Comparison of ENCODE assay signal across 11 cellular contexts in genomic region chr4:181957088-181957487, GRCh38.
DNase-seq lines count a peak whose midpoint lies in the region; ATAC-seq and TF ChIP-seq lines count a peak whose summit lies in the region.
"Had no signal": no experiment of that assay in that cellular context is flagged by ENCODE, and none has a peak within 500 bp of the region (broad histone marks: within the 10 kb centered on the region; RNA-seq: fewer than 3 reads in every experiment).

No MANE protein-coding gene starts in this region.

- H3K79me1 ChIP-seq in H9 (ENCODE audit: insufficient read depth, low read depth, low read length, poor library complexity, severe bottlenecking) = no peaks in the 10 kb centered on the region

- no peak overlapping the region for H3K4me3 Mint-ChIP-seq in H9
- H3K4me3 Mint-ChIP-seq: activated CD8-positive, alpha-beta T cell treated with anti-CD3 and anti-CD28 coated beads for 36 hours had no signal

- TF ChIP-seq POLR2A in prostate gland (IDR thresholded peaks at IDR 0.05) = no peak

- H3K18ac ChIP-seq in H9 (ENCODE audit: insufficient read length, low read depth, low read length) = no peak overlapping the region

- H2AK5ac ChIP-seq in H9 (ENCODE audit: insufficient read length, low read length) = no peak overlapping the region

- no peak overlapping the region for H4K8ac ChIP-seq in H9 (replicated peaks; ENCODE audit: insufficient read length, low read depth, low read length)

- no peak overlapping the region for H2BK120ac ChIP-seq in H9 (ENCODE audit: low read depth, low read length, poor library complexity, severe bottlenecking)

- intact Hi-C loops in prostate gland (cut with DNase I) = no loop called here

- no peak overlapping the region for H3K56ac ChIP-seq in H9 (ENCODE audit: insufficient read length, low read depth, low read length)

- H3K36me3 Mint-ChIP-seq in H9 (ENCODE audit: insufficient read depth in 1 of 3, low read depth in 3 of 3) = no peaks in the 10 kb centered on the region

- H3K27ac Mint-ChIP-seq in H9 = no peak overlapping the region
- H3K27ac Mint-ChIP-seq: activated CD8-positive, alpha-beta T cell treated with anti-CD3 and anti-CD28 coated beads for 36 hours had no signal

- no peak overlapping the region for H2BK15ac ChIP-seq in H9 (ENCODE audit: low read depth, low read length)

- H2BK12ac ChIP-seq in H9 (ENCODE audit: insufficient read length, low read depth, low read length) = no peak overlapping the region

- H4K91ac ChIP-seq in H9 (ENCODE audit: insufficient read length, low read depth, low read length) = no peak overlapping the region

- TF ChIP-seq CTCF in fibroblast of pulmonary artery (IDR thresholded peaks at IDR 0.05; ENCODE audit: low read length, missing control alignments) (no peak), prostate gland (IDR thresholded peaks at IDR 0.05) (no peak), H9 (conservative IDR thresholded peaks at IDR 0.05) (no peak)

- no peaks in the 10 kb centered on the region for H3K23me2 ChIP-seq in H9 (ENCODE audit: insufficient read length, low read depth, low read length, poor library complexity, severe bottlenecking)

- H2BK20ac ChIP-seq in H9 (ENCODE audit: low read depth, low read length, poor library complexity, severe bottlenecking) = no peak overlapping the region

- peaks cover 9 to 19% of the 10 kb centered on the region in 2 experiments for H3K4me1 Mint-ChIP-seq in H9

- no peaks in the 10 kb centered on the region for H3K9me3 ChIP-seq in SJSA1 (replicated peaks)
- H3K9me3 ChIP-seq in prostate gland = no peaks in the 10 kb centered on the region
- H3K9me3 ChIP-seq in H9 (ENCODE audit: control insufficient read depth, low read depth, low read length) = no peaks in the 10 kb centered on the region
- H3K9me3 ChIP-seq: left lung had no signal

- no peak overlapping the region for H3K23ac ChIP-seq in H9 (ENCODE audit: insufficient read length, low read depth, low read length)

- H3K4me1 ChIP-seq in SJSA1 (replicated peaks) (peaks cover 62% of the 10 kb centered on the region), prostate gland (replicated peaks) (peaks cover 4% of the 10 kb centered on the region), H9 (ENCODE audit: insufficient read depth, low read length) (peaks cover 2% of the 10 kb centered on the region; the same call in 1 of the 2 replicates)
- H3K4me1 ChIP-seq: left lung had no signal

- H3K36me3 ChIP-seq in SJSA1 (no peaks in the 10 kb centered on the region), prostate gland (no peaks in the 10 kb centered on the region)
- H3K36me3 ChIP-seq: left lung had no signal

- no peak overlapping the region for H3T11ph ChIP-seq in H9 (ENCODE audit: low read length)

- no peaks in the 10 kb centered on the region for H3K9me3 Mint-ChIP-seq in H9
- H3K9me3 Mint-ChIP-seq: activated CD8-positive, alpha-beta T cell treated with anti-CD3 and anti-CD28 coated beads for 36 hours had no signal

- H3K79me2 ChIP-seq in H9 (ENCODE audit: insufficient read depth, low read length) = no peaks in the 10 kb centered on the region; the same call in 1 of the 2 replicates

- H3K14ac ChIP-seq in H9 (ENCODE audit: insufficient read depth, low read length) = no peak overlapping the region

- H3K4me3 ChIP-seq in SJSA1 (no peak overlapping the region), fibroblast of pulmonary artery (replicated peaks; ENCODE audit: low read depth, low read length) (no peak overlapping the region), prostate gland (no peak overlapping the region)
- H3K4me3 ChIP-seq: K562, left lung had no signal

- H4K20me1 ChIP-seq in H9 (ENCODE audit: control insufficient read depth, insufficient read depth, insufficient read length) = no peaks in the 10 kb centered on the region

- no peak overlapping the region for H3K4ac ChIP-seq in H9 (ENCODE audit: low read depth, low read length)

- no peak overlapping the region for H3K4me2 ChIP-seq in H9 (ENCODE audit: insufficient read depth, insufficient read length, low read length)

- WGBS in prostate gland = 14% methylated on average over 8 of the region's 8 CpGs
- WGBS in H9 (ENCODE audit: extremely low coverage, insufficient read length, low lambda C conversion rate) = no CpG with 5 or more reads among the region's 8 CpGs

- no peaks in the 10 kb centered on the region for H3K27me3 Mint-ChIP-seq in H9 (ENCODE audit: low read depth)
- H3K27me3 Mint-ChIP-seq: activated CD8-positive, alpha-beta T cell treated with anti-CD3 and anti-CD28 coated beads for 36 hours had no signal

- H3K27ac ChIP-seq in SJSA1 = peak overlapping the region; percentile 78
- no peak overlapping the region for H3K27ac ChIP-seq in prostate gland
- no peak overlapping the region for H3K27ac ChIP-seq in H9 (ENCODE audit: insufficient read length, low read depth, low read length)
- H3K27ac ChIP-seq: left lung had no signal

- H2AFZ ChIP-seq in H9 (ENCODE audit: low read length) = no peak overlapping the region

- H4K5ac ChIP-seq in H9 (ENCODE audit: insufficient read length, low read depth, low read length) = no peak overlapping the region

- H2BK5ac ChIP-seq in H9 (ENCODE audit: insufficient read length, low read length) = no peak overlapping the region

- DNase-seq in ELR (ENCODE audit: low read depth) = peak; percentile 62
- peak; percentile 84 to 89 for DNase-seq in SJSA1 (ENCODE audit: low read depth in 1 of 2, low spot score in 2 of 2)
- DNase-seq in fibroblast of pulmonary artery (ENCODE audit: low read depth) = peak; percentile 58
- peak; percentile 87 for DNase-seq in prostate gland (ENCODE audit: low spot score)
- no peak for DNase-seq in H9
- DNase-seq in activated CD8-positive, alpha-beta memory T cell treated with anti-CD3 and anti-CD28 coated beads, Interleukin-2, amount 50 U/mL, for 48 hours = no peak
- DNase-seq: activated CD8-positive, alpha-beta T cell treated with anti-CD3 and anti-CD28 coated beads for 36 hours; left lung had no signal

- ATAC-seq in HG02870 (IDR thresholded peaks at IDR 0.05; ENCODE audit: unreplicated experiment) (no peak), HG02973 (IDR thresholded peaks at IDR 0.05; ENCODE audit: unreplicated experiment) (no peak)
- ATAC-seq: activated CD8-positive, alpha-beta T cell treated with anti-CD3 and anti-CD28 coated beads for 36 hours; K562; left lung had no signal

- H3K27me3 ChIP-seq in SJSA1 (replicated peaks) (no peaks in the 10 kb centered on the region), prostate gland (replicated peaks; ENCODE audit: insufficient read depth) (no peaks in the 10 kb centered on the region), H9 (ENCODE audit: insufficient read depth, low read length) (no peaks in the 10 kb centered on the region)
- H3K27me3 ChIP-seq: left lung had no signal

- H3K9ac ChIP-seq in H9 (ENCODE audit: extremely low read depth, insufficient read length, low read length) = no peak overlapping the region

Comparison
In these comparisons a context has a peak if more than half of its experiments do, and no peak if none do; other contexts are left out.
1. DNase-seq: peak in ELR (single experiment), SJSA1 (2 of 2), fibroblast of pulmonary artery (single experiment) and prostate gland (single experiment); none in H9 (single experiment) and activated CD8-positive, alpha-beta memory T cell treated with anti-CD3 and anti-CD28 coated beads, Interleukin-2, amount 50 U/mL, for 48 hours (single experiment).